Comparison of ENCODE assay signal across 2 cellular contexts in the genomic region with DNA sequence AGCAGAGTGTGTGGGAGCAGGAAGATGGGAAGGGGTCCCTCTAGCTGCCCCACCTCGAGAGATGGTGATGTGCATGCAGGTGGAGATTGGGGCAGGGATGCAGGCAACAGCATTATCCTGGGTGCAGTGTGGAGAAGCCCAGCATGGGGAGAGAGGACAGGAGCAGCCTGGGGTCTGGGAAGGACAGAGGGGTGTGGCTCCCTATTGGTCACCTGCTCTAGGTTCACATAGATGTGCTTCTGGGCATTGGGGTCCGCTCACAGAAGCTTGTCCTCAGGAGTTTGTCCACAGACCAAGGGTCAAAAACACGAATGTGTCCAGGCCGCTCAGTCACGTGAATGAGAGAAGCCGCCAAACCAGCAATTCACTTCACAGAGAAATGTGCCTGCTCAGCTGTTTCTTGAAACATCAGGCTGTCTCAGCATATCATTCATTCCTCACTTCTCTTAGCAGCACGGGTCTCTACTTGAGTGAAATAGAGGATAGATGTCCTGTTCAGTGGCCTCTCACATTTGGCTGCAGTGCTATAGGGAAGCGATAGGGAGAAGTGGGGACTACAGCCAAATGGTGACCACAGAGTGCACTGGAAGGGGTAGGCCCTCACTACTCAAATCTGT.
TF ChIP-seq lines count a peak whose summit lies in the region.

No MANE protein-coding gene starts in this region.

TF ChIP-seq in IMR-90, 13 proteins besides CTCF, POLR2A, EP300 and RAD21:
- TF ChIP-seq NFE2L2 (IDR thresholded peaks at IDR 0.05; ENCODE audit: low read depth, low read length) (no peak), MAFK (IDR thresholded peaks at IDR 0.05; ENCODE audit: low read depth, low read length) (peak; percentile 88)

TF ChIP-seq in HepG2, 621 proteins besides CTCF, POLR2A, EP300 and RAD21:
- TF ChIP-seq, protein P1, sequence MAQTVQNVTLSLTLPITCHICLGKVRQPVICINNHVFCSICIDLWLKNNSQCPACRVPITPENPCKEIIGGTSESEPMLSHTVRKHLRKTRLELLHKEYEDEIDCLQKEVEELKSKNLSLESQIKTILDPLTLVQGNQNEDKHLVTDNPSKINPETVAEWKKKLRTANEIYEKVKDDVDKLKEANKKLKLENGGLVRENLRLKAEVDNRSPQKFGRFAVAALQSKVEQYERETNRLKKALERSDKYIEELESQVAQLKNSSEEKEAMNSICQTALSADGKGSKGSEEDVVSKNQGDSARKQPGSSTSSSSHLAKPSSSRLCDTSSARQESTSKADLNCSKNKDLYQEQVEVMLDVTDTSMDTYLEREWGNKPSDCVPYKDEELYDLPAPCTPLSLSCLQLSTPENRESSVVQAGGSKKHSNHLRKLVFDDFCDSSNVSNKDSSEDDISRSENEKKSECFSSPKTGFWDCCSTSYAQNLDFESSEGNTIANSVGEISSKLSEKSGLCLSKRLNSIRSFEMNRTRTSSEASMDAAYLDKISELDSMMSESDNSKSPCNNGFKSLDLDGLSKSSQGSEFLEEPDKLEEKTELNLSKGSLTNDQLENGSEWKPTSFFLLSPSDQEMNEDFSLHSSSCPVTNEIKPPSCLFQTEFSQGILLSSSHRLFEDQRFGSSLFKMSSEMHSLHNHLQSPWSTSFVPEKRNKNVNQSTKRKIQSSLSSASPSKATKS (CRISPR knock-in tag; IDR thresholded peaks at IDR 0.05), result no peak
- peak; percentile 57; the same call in 1 of the 2 replicates for TF ChIP-seq MAFG (CRISPR knock-in tag; IDR thresholded peaks at IDR 0.05)
- TF ChIP-seq MAFF (IDR thresholded peaks at IDR 0.05; ENCODE audit: low read depth, low read length), result peak; percentile 97
- TF ChIP-seq ZNF180 (CRISPR knock-in tag; IDR thresholded peaks at IDR 0.05; ENCODE audit: borderline replicate concordance, low read depth), result peak; percentile 31; the same call in 1 of the 2 replicates
- TF ChIP-seq, protein P2, sequence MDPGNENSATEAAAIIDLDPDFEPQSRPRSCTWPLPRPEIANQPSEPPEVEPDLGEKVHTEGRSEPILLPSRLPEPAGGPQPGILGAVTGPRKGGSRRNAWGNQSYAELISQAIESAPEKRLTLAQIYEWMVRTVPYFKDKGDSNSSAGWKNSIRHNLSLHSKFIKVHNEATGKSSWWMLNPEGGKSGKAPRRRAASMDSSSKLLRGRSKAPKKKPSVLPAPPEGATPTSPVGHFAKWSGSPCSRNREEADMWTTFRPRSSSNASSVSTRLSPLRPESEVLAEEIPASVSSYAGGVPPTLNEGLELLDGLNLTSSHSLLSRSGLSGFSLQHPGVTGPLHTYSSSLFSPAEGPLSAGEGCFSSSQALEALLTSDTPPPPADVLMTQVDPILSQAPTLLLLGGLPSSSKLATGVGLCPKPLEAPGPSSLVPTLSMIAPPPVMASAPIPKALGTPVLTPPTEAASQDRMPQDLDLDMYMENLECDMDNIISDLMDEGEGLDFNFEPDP (CRISPR knock-in tag; conservative IDR thresholded peaks at IDR 0.05), result 0 out of 2 replicates have a peak, but pooled peaks have one; percentile 37
- no peak for TF ChIP-seq ZNF780A (CRISPR knock-in tag; IDR thresholded peaks at IDR 0.05)
- peak; percentile 64 for TF ChIP-seq BHLHE40 (IDR thresholded peaks at IDR 0.05; ENCODE audit: low read length)
- TF ChIP-seq MAFK (conservative IDR thresholded peaks at IDR 0.05 in 1 of 2, IDR thresholded peaks at IDR 0.05 in 1 of 2; ENCODE audit: low read length in 2 of 2), result peak; percentile 98
TF ChIP-seq in HepG2: peak in this region for 6.
